In the genomic region with DNA sequence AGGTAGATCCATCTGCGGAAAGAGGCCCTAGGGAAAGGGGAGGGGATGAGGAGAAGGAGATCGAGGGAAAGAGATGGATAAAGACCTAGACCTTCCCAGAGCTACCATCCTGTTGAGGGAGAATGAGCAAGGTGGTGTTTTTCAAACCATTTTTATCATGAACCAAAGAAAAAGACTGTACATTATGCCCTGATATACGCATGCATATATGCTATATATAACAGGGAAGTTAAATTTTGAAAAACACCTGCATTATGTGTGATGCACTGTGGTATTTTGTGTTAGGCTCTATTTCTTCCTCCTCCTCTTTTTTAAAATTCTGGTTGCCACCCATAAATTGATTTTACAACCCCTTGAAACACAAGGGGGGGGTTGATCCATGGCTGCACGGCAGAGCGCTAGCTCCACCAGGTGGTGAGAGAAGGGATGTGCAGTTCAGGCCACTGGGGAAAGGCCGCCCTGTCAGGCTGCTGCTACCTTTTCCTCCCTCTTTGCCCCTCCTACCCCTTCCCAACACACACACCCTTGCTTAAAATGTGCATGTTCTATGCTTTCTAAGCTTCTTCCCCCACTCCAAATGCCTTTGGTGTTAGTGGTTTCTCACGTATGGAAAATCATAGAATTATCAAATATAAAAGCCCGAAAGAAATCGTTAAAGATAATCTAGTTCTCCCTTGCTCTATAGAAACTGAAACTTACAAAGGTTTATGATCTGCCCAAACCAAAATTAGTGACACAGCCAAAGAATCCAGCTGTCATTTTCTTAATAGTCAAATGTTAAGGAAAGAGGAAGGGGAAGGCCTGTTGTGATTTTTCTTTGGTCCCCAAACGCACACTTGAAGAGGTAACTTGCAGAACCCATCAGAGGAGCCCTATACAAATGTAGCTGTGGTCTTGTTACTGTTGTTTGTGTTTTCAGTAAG, we compare ENCODE assay signal across 8 cellular contexts.
DNase-seq lines count a peak whose midpoint lies in the region; ATAC-seq and TF ChIP-seq lines count a peak whose summit lies in the region.

No MANE protein-coding gene starts in this region.

- CTCF ChIA-PET in activated CD8-positive, alpha-beta T cell treated with anti-CD3 and anti-CD28 coated beads, Interleukin-2, amount 10 ng/mL, durations not matched to agents 7 days and 5 days (lab: Charles Lee): interaction anchor here (0.6 to 2.5 kb wide), 12 partner anchors 9 to 943 kb away, joined by 3 to 10 read pairs (median 3); no protein-coding TSS in a partner anchor

- no peak overlapping the region for H3K4me3 Mint-ChIP-seq in activated CD8-positive, alpha-beta T cell treated with anti-CD3 and anti-CD28 coated beads, Interleukin-2, amount 10 ng/mL, durations not matched to agents 7 days and 5 days
- H3K4me3 Mint-ChIP-seq in glutamatergic neuron (ENCODE audit: unreplicated experiment): no peak overlapping the region

- H3K9me3 Mint-ChIP-seq in activated CD8-positive, alpha-beta T cell treated with anti-CD3 and anti-CD28 coated beads, Interleukin-2, amount 10 ng/mL, durations not matched to agents 7 days and 5 days (ENCODE audit: insufficient read depth): no peaks in the 10 kb centered on the region
- peaks cover 6% of the 10 kb centered on the region for H3K9me3 Mint-ChIP-seq in glutamatergic neuron (ENCODE audit: unreplicated experiment)

- peaks cover 17% of the 10 kb centered on the region for H3K27me3 Mint-ChIP-seq in activated CD8-positive, alpha-beta T cell treated with anti-CD3 and anti-CD28 coated beads, Interleukin-2, amount 10 ng/mL, durations not matched to agents 7 days and 5 days (ENCODE audit: low read depth)
- peaks cover 8% of the 10 kb centered on the region for H3K27me3 Mint-ChIP-seq in glutamatergic neuron (ENCODE audit: unreplicated experiment)

- H3K27ac Mint-ChIP-seq in activated CD8-positive, alpha-beta T cell treated with anti-CD3 and anti-CD28 coated beads, Interleukin-2, amount 10 ng/mL, durations not matched to agents 7 days and 5 days: no peak overlapping the region
- H3K27ac Mint-ChIP-seq in glutamatergic neuron (ENCODE audit: unreplicated experiment): peak overlapping the region; percentile 49

- DNase-seq in Caki2 (ENCODE audit: low read depth) (peak; percentile 45), H4 (ENCODE audit: low spot score) (peak; percentile 50), NCI-H2196 treated with DMSO at 0.1 percent for 48 hours (lab: John Stamatoyannopoulos, UW; ENCODE audit: unreplicated experiment) (peak; percentile 72), glutamatergic neuron (peak; percentile 80), renal cortical epithelial cell (ENCODE audit: low read depth) (peak; percentile 11)
- peak; percentile 45 for DNase-seq in activated CD8-positive, alpha-beta T cell treated with anti-CD3 and anti-CD28 coated beads, Interleukin-2, amount 10 ng/mL, durations not matched to agents 7 days and 5 days

- H3K4me1 Mint-ChIP-seq in activated CD8-positive, alpha-beta T cell treated with anti-CD3 and anti-CD28 coated beads, Interleukin-2, amount 10 ng/mL, durations not matched to agents 7 days and 5 days (ENCODE audit: low read depth): no peaks in the 10 kb centered on the region
- peaks cover 12% of the 10 kb centered on the region for H3K4me1 Mint-ChIP-seq in glutamatergic neuron (ENCODE audit: low read depth, unreplicated experiment)

- no peaks in the 10 kb centered on the region for H3K36me3 Mint-ChIP-seq in activated CD8-positive, alpha-beta T cell treated with anti-CD3 and anti-CD28 coated beads, Interleukin-2, amount 10 ng/mL, durations not matched to agents 7 days and 5 days (ENCODE audit: low read depth)
- H3K36me3 Mint-ChIP-seq in glutamatergic neuron (ENCODE audit: unreplicated experiment): no peaks in the 10 kb centered on the region

- in situ Hi-C loops in Caki2 (cut with HindIII; ENCODE audit: low pct_unique_long_range_greater_than_20kb, low sequenced_read_pairs): no loop called here

- TF ChIP-seq CTCF in glutamatergic neuron (IDR thresholded peaks at IDR 0.05; ENCODE audit: partially characterized antibody, unreplicated experiment): peak; percentile 87

- peak; percentile 61 for ATAC-seq in activated CD8-positive, alpha-beta T cell treated with anti-CD3 and anti-CD28 coated beads, Interleukin-2, amount 10 ng/mL, durations not matched to agents 7 days and 5 days
- ATAC-seq in HG02885 (IDR thresholded peaks at IDR 0.05; ENCODE audit: poor library complexity, unreplicated experiment): no peak
- no peak for ATAC-seq in GM18502 (IDR thresholded peaks at IDR 0.05; ENCODE audit: poor library complexity, unreplicated experiment)

- POLR2A ChIA-PET in activated CD8-positive, alpha-beta T cell treated with anti-CD3 and anti-CD28 coated beads, Interleukin-2, amount 10 ng/mL, durations not matched to agents 7 days and 5 days (lab: Charles Lee): no interaction called here

Comparison
In these comparisons a context has a peak if more than half of its experiments do, and no peak if none do; other contexts are left out.
1. DNase-seq: peak in every context shown above with its lines; median percentile 80 in glutamatergic neuron; 72 in NCI-H2196 treated with DMSO at 0.1 percent for 48 hours; 50 in H4; 45 in Caki2; 45 in activated CD8-positive, alpha-beta T cell treated with anti-CD3 and anti-CD28 coated beads, Interleukin-2, amount 10 ng/mL, durations not matched to agents 7 days and 5 days; 11 in renal cortical epithelial cell.